30 cellular contexts compared by ENCODE assay signal in genomic region chr20:18157102-18157501, GRCh38.
"Had no signal": no experiment of that assay in that cellular context is flagged by ENCODE, and none has a peak within 500 bp of the region (broad histone marks: within the 10 kb centered on the region; RNA-seq: fewer than 3 reads in every experiment).

No MANE protein-coding gene starts in this region.

- H3K4me1 Mint-ChIP-seq: activated CD8-positive, alpha-beta memory T cell treated with anti-CD3 and anti-CD28 coated beads, Interleukin-2, amount 10 ng/mL, durations not matched to agents 7 days and 5 days had no signal

- H3K4me3 Mint-ChIP-seq: activated CD4-positive, alpha-beta memory T cell treated with anti-CD3 and anti-CD28 coated beads for 36 hours; activated CD4-positive, alpha-beta T cell treated with anti-CD3 and anti-CD28 coated beads for 36 hours; activated CD4-positive, alpha-beta T cell treated with anti-CD3 and anti-CD28 coated beads, Interleukin-2, amount 10 ng/mL, durations not matched to agents 24 days and 14 days; activated CD8-positive, alpha-beta memory T cell treated with anti-CD3 and anti-CD28 coated beads, Interleukin-2, amount 10 ng/mL, durations not matched to agents 7 days and 5 days; activated CD8-positive, alpha-beta T cell treated with anti-CD3 and anti-CD28 coated beads, Interleukin-2, amount 10 ng/mL, durations not matched to agents 7 days and 5 days; activated naive CD8-positive, alpha-beta T cell; activated T-helper 17 cell treated with anti-CD3 and anti-CD28 coated beads, Interleukin-2, amount 50 U/mL, for 72 hours; central memory CD8-positive, alpha-beta T cell; effector memory CD8-positive, alpha-beta T cell had no signal

- DNase-seq: activated CD4-positive, alpha-beta memory T cell treated with anti-CD3 and anti-CD28 coated beads for 36 hours; activated CD4-positive, alpha-beta T cell treated with anti-CD3 and anti-CD28 coated beads for 36 hours; activated CD4-positive, alpha-beta T cell treated with anti-CD3 and anti-CD28 coated beads, Interleukin-2, amount 10 ng/mL, durations not matched to agents 24 days and 14 days; activated CD4-positive, CD25-positive, alpha-beta regulatory T cell; activated CD4-positive, CD25-positive, alpha-beta regulatory T cell treated with anti-CD3 and anti-CD28 coated beads, Interleukin-2, amount 50 U/mL, for 72 hours; activated CD8-positive, alpha-beta memory T cell treated with anti-CD3 and anti-CD28 coated beads, Interleukin-2, amount 10 ng/mL, durations not matched to agents 7 days and 5 days; activated CD8-positive, alpha-beta memory T cell treated with anti-CD3 and anti-CD28 coated beads, Interleukin-2, amount 50 U/mL, for 4 hours; activated CD8-positive, alpha-beta T cell treated with anti-CD3 and anti-CD28 coated beads, Interleukin-2, amount 10 ng/mL, durations not matched to agents 7 days and 5 days; activated effector memory CD4-positive, alpha-beta T cell treated with Interleukin-2 at 50 U/mL for 16 hours; activated gamma-delta T cell treated with Interleukin-2 at 50 U/mL for 16 hours; activated naive CD4-positive, alpha-beta T cell treated with anti-CD3 and anti-CD28 coated beads, Interleukin-2, amount 50 U/mL, for 16 hours; activated naive CD4-positive, alpha-beta T cell treated with Interleukin-2 at 50 U/mL for 16 hours; activated T-cell treated with anti-CD3 and anti-CD28 coated beads, Interleukin-2, amount 50 U/mL, for 1 hour; amniotic stem cell; anterior cingulate cortex; brain microvascular endothelial cell; cortex of kidney; dermis blood vessel endothelial cell; effector CD4-positive, alpha-beta T cell; effector memory CD8-positive, alpha-beta T cell; erythroblast; foreskin keratinocyte; gastrocnemius medialis; glutamatergic neuron; heart left ventricle; T-helper 2 cell had no signal

- H3K27ac ChIP-seq: brain microvascular endothelial cell, esophagus muscularis mucosa, foreskin keratinocyte, gastrocnemius medialis, heart left ventricle had no signal

- H3K9me3 Mint-ChIP-seq: activated CD4-positive, alpha-beta memory T cell treated with anti-CD3 and anti-CD28 coated beads for 36 hours; activated CD4-positive, alpha-beta T cell treated with anti-CD3 and anti-CD28 coated beads, Interleukin-2, amount 10 ng/mL, durations not matched to agents 24 days and 14 days; activated T-helper 17 cell treated with anti-CD3 and anti-CD28 coated beads, Interleukin-2, amount 50 U/mL, for 72 hours; central memory CD8-positive, alpha-beta T cell; effector memory CD8-positive, alpha-beta T cell had no signal

- H3K4me1 ChIP-seq: esophagus muscularis mucosa, foreskin keratinocyte, heart left ventricle had no signal

- H3K9me3 ChIP-seq: esophagus muscularis mucosa, gastrocnemius medialis, heart left ventricle had no signal

- H3K4me3 ChIP-seq: esophagus muscularis mucosa, gastrocnemius medialis, heart left ventricle had no signal

- H3K27ac Mint-ChIP-seq: activated CD4-positive, alpha-beta memory T cell treated with anti-CD3 and anti-CD28 coated beads for 36 hours; activated CD4-positive, alpha-beta T cell treated with anti-CD3 and anti-CD28 coated beads for 36 hours; activated CD4-positive, alpha-beta T cell treated with anti-CD3 and anti-CD28 coated beads, Interleukin-2, amount 10 ng/mL, durations not matched to agents 24 days and 14 days; activated CD8-positive, alpha-beta memory T cell treated with anti-CD3 and anti-CD28 coated beads, Interleukin-2, amount 10 ng/mL, durations not matched to agents 7 days and 5 days; activated CD8-positive, alpha-beta T cell treated with anti-CD3 and anti-CD28 coated beads, Interleukin-2, amount 10 ng/mL, durations not matched to agents 7 days and 5 days; activated naive CD8-positive, alpha-beta T cell; activated T-helper 17 cell treated with anti-CD3 and anti-CD28 coated beads, Interleukin-2, amount 50 U/mL, for 72 hours; effector memory CD8-positive, alpha-beta T cell had no signal

- ATAC-seq: activated CD4-positive, alpha-beta T cell treated with anti-CD3 and anti-CD28 coated beads for 36 hours; activated CD8-positive, alpha-beta memory T cell treated with anti-CD3 and anti-CD28 coated beads, Interleukin-2, amount 10 ng/mL, durations not matched to agents 7 days and 5 days; activated CD8-positive, alpha-beta T cell treated with anti-CD3 and anti-CD28 coated beads, Interleukin-2, amount 10 ng/mL, durations not matched to agents 7 days and 5 days; activated T-helper 17 cell treated with anti-CD3 and anti-CD28 coated beads, Interleukin-2, amount 50 U/mL, for 72 hours; effector memory CD8-positive, alpha-beta T cell; foreskin keratinocyte; gastrocnemius medialis; heart left ventricle had no signal

- H3K27me3 Mint-ChIP-seq: activated CD4-positive, alpha-beta memory T cell treated with anti-CD3 and anti-CD28 coated beads for 36 hours; activated CD4-positive, alpha-beta T cell treated with anti-CD3 and anti-CD28 coated beads for 36 hours; activated CD4-positive, alpha-beta T cell treated with anti-CD3 and anti-CD28 coated beads, Interleukin-2, amount 10 ng/mL, durations not matched to agents 24 days and 14 days; activated CD8-positive, alpha-beta memory T cell treated with anti-CD3 and anti-CD28 coated beads, Interleukin-2, amount 10 ng/mL, durations not matched to agents 7 days and 5 days; activated naive CD8-positive, alpha-beta T cell; activated T-helper 17 cell treated with anti-CD3 and anti-CD28 coated beads, Interleukin-2, amount 50 U/mL, for 72 hours; central memory CD8-positive, alpha-beta T cell; effector memory CD8-positive, alpha-beta T cell had no signal
